ENCODE assay signal across 1 cellular context in the genomic region with DNA sequence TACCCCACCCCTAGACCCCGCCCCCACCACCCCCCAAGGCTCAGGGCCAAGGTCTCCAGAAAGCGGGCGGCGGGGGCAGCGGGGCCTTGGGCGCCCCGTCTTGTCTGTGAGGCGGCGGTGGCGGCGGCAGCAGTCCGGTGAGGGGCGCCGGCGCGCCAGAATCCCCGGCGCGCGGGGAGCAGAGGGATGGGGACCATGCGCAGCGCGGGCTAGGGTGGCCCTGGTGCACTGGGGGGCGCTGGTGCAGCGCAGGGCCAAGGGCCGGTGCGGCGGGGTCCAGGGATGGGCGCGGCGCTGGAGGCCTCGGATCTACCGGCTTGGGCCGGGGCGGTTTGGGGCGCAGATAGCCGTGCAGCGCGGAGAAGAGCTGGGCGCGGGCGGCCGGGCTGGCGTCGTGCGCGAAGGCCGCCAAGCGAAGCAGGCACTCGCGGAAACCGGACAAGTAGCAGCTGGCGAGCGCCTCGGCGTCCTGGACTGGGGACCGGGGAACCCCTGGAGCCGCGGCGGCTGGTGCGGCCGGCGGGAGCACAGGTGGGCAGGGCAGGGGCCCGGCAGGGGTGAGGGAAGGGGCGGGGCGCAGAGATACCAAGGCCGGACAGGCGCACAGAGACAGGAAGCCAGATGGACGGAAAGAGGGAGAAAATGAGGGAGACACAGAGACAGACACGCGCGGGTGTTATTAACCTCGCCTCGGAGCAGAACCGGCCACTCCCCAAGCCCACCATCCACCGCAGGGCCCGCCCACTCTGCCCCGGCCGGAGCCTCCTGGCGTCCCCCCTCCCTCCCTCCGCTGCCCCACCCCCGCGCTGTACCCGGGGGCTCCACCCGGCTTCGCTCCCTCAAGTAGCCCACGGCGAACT.
TF ChIP-seq lines count a peak whose summit lies in the region.

No MANE protein-coding gene starts in this region.

TF ChIP-seq in WTC11, 78 proteins besides CTCF, POLR2A, EP300 and RAD21 (continued from another document):
- no peak for TF ChIP-seq ZNF532 (CRISPR knock-in tag; IDR thresholded peaks at IDR 0.05; ENCODE audit: borderline replicate concordance)
- TF ChIP-seq, protein P1, sequence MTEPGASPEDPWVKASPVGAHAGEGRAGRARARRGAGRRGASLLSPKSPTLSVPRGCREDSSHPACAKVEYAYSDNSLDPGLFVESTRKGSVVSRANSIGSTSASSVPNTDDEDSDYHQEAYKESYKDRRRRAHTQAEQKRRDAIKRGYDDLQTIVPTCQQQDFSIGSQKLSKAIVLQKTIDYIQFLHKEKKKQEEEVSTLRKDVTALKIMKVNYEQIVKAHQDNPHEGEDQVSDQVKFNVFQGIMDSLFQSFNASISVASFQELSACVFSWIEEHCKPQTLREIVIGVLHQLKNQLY (CRISPR knock-in tag; IDR thresholded peaks at IDR 0.05): no peak
- TF ChIP-seq NFYB (CRISPR knock-in tag; conservative IDR thresholded peaks at IDR 0.05; ENCODE audit: low read depth): no peak
- peak; percentile 48; the same call in 1 of the 2 replicates for TF ChIP-seq FOXP4 (CRISPR knock-in tag; IDR thresholded peaks at IDR 0.05)
- 0 out of 2 replicates have a peak, but pooled peaks have one; percentile 36 for TF ChIP-seq PRDM15 (CRISPR knock-in tag; IDR thresholded peaks at IDR 0.05)
- no peak for TF ChIP-seq ZNF512 (CRISPR knock-in tag; IDR thresholded peaks at IDR 0.05; ENCODE audit: borderline replicate concordance)
- no peak for TF ChIP-seq TCF7 (CRISPR knock-in tag; IDR thresholded peaks at IDR 0.05; ENCODE audit: low read depth)
- TF ChIP-seq SP1 (CRISPR knock-in tag; conservative IDR thresholded peaks at IDR 0.05): peak; percentile 55; the same call in 1 of the 2 replicates
- 0 out of 2 replicates have a peak, but pooled peaks have one; percentile 59 for TF ChIP-seq ATF6 (CRISPR knock-in tag; IDR thresholded peaks at IDR 0.05)
- TF ChIP-seq FOXP1 (CRISPR knock-in tag; IDR thresholded peaks at IDR 0.05; ENCODE audit: borderline replicate concordance): peak; percentile 36; the same call in 1 of the 2 replicates
- TF ChIP-seq ZNF263 (CRISPR knock-in tag; IDR thresholded peaks at IDR 0.05; ENCODE audit: low read depth): no peak
- TF ChIP-seq, protein P2, sequence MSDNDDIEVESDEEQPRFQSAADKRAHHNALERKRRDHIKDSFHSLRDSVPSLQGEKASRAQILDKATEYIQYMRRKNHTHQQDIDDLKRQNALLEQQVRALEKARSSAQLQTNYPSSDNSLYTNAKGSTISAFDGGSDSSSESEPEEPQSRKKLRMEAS (CRISPR knock-in tag; IDR thresholded peaks at IDR 0.05): peak; percentile 60; the same call in 1 of the 2 replicates
- no peak for TF ChIP-seq SMAD3 (CRISPR knock-in tag; IDR thresholded peaks at IDR 0.05; ENCODE audit: borderline replicate concordance)
